Comparison of ENCODE assay signal across 36 cellular contexts in genomic region chr1:182038220-182038619, GRCh38. TPM values are rescaled to one million over a fixed set of nuclear protein-coding genes. Genes with fewer than 3 reads are reported as not detected.
"Had no signal": no experiment of that assay in that cellular context is flagged by ENCODE, and none has a peak within 500 bp of the region (broad histone marks: within the 10 kb centered on the region; RNA-seq: fewer than 3 reads in every experiment).

No MANE protein-coding gene starts in this region.

- DNase-seq: activated CD4-positive, alpha-beta memory T cell treated with anti-CD3 and anti-CD28 coated beads for 36 hours; activated CD4-positive, alpha-beta T cell treated with anti-CD3 and anti-CD28 coated beads for 1 hour; activated CD4-positive, alpha-beta T cell treated with anti-CD3 and anti-CD28 coated beads for 4 hours; activated CD4-positive, alpha-beta T cell treated with anti-CD3 and anti-CD28 coated beads, Interleukin-2, amount 50 U/mL, for 1 hour; activated CD8-positive, alpha-beta memory T cell treated with anti-CD3 and anti-CD28 coated beads, Interleukin-2, amount 10 ng/mL, durations not matched to agents 7 days and 5 days; activated CD8-positive, alpha-beta memory T cell treated with anti-CD3 and anti-CD28 coated beads, Interleukin-2, amount 50 U/mL, for 4 hours; activated CD8-positive, alpha-beta T cell treated with anti-CD3 and anti-CD28 coated beads, Interleukin-2, amount 10 ng/mL, durations not matched to agents 7 days and 5 days; activated effector memory CD4-positive, alpha-beta T cell treated with anti-CD3 and anti-CD28 coated beads, Interleukin-2, amount 50 U/mL, for 16 hours; activated naive CD4-positive, alpha-beta T cell treated with anti-CD3 and anti-CD28 coated beads for 36 hours; activated naive CD8-positive, alpha-beta T cell treated with anti-CD3 and anti-CD28 coated beads for 36 hours; activated naive CD8-positive, alpha-beta T cell treated with anti-CD3 and anti-CD28 coated beads, Interleukin-2, amount 50 U/mL, for 24 hours; activated T-cell treated with anti-CD3 and anti-CD28 coated beads, Interleukin-2, amount 50 U/mL, for 1 hour; activated T-cell treated with anti-CD3 and anti-CD28 coated beads, Interleukin-2, amount 50 U/mL, for 48 hours; adrenal gland; amygdala; aorta; body of pancreas; caudate nucleus; dorsolateral prefrontal cortex; effector memory CD4-positive, alpha-beta T cell; endodermal cell; foreskin fibroblast; head of caudate nucleus; hippocampal formation; T-helper 2 cell had no signal

- H3K9me3 Mint-ChIP-seq: activated naive CD4-positive, alpha-beta T cell treated with anti-CD3 and anti-CD28 coated beads, Interleukin-2, amount 50 U/mL, for 24 hours; activated T-helper 1 cell treated with anti-CD3 and anti-CD28 coated beads, Interleukin-12 subunit alpha, Interleukin-12 subunit beta, Interleukin-2, Interleukin-4 antibody, amounts not matched to agents 30 ng/mL and 10 ng/mL and 1 ng/mL, durations not matched to agents 14 hours and 24 hours and 36 hours had no signal

- H3K27ac ChIP-seq: adrenal gland, body of pancreas, coronary artery, dorsolateral prefrontal cortex, VCaP had no signal

- ATAC-seq: activated CD8-positive, alpha-beta memory T cell treated with anti-CD3 and anti-CD28 coated beads, Interleukin-2, amount 10 ng/mL, durations not matched to agents 7 days and 5 days; activated CD8-positive, alpha-beta T cell treated with anti-CD3 and anti-CD28 coated beads, Interleukin-2, amount 10 ng/mL, durations not matched to agents 7 days and 5 days; activated naive CD8-positive, alpha-beta T cell treated with anti-CD3 and anti-CD28 coated beads, Interleukin-2, amount 50 U/mL, for 24 hours; body of pancreas; esophagus mucosa; WTC11 had no signal

- H3K36me3 ChIP-seq: adrenal gland had no signal

- H3K4me1 Mint-ChIP-seq: activated naive CD8-positive, alpha-beta T cell treated with anti-CD3 and anti-CD28 coated beads for 36 hours; activated naive CD8-positive, alpha-beta T cell treated with anti-CD3 and anti-CD28 coated beads, Interleukin-2, amount 50 U/mL, for 24 hours had no signal

- H3K27me3 Mint-ChIP-seq: activated CD4-positive, alpha-beta memory T cell treated with anti-CD3 and anti-CD28 coated beads for 36 hours; activated CD8-positive, alpha-beta memory T cell treated with anti-CD3 and anti-CD28 coated beads, Interleukin-2, amount 10 ng/mL, durations not matched to agents 7 days and 5 days; activated naive CD4-positive, alpha-beta T cell treated with anti-CD3 and anti-CD28 coated beads, Interleukin-2, amount 50 U/mL, for 24 hours; activated naive CD8-positive, alpha-beta T cell treated with anti-CD3 and anti-CD28 coated beads, Interleukin-2, amount 50 U/mL, for 24 hours; dendritic cell treated with granulocyte-macrophage colony-stimulating factor and Interleukin-4, amounts not matched to agents 40 ng/mL and 50 ng/mL, for 4 days had no signal

- H3K27ac Mint-ChIP-seq: activated CD4-positive, alpha-beta memory T cell treated with anti-CD3 and anti-CD28 coated beads for 36 hours; activated CD8-positive, alpha-beta memory T cell treated with anti-CD3 and anti-CD28 coated beads, Interleukin-2, amount 10 ng/mL, durations not matched to agents 7 days and 5 days; activated naive CD4-positive, alpha-beta T cell treated with anti-CD3 and anti-CD28 coated beads for 36 hours; activated naive CD4-positive, alpha-beta T cell treated with anti-CD3 and anti-CD28 coated beads, Interleukin-2, amount 50 U/mL, for 24 hours; activated naive CD8-positive, alpha-beta T cell treated with anti-CD3 and anti-CD28 coated beads for 36 hours; activated naive CD8-positive, alpha-beta T cell treated with anti-CD3 and anti-CD28 coated beads, Interleukin-2, amount 50 U/mL, for 24 hours; activated T-helper 1 cell treated with anti-CD3 and anti-CD28 coated beads, Interleukin-12 subunit alpha, Interleukin-12 subunit beta, Interleukin-2, Interleukin-4 antibody, amounts not matched to agents 30 ng/mL and 10 ng/mL and 1 ng/mL, durations not matched to agents 14 hours and 24 hours and 36 hours; activated T-helper 2 cell treated with anti-CD3 and anti-CD28 coated beads, Interferon-gamma antibody, Interleukin-2, Interleukin-4, amounts not matched to agents 10 μg/mL and 5 μg/mL and 100 μg/mL, durations not matched to agents 14 hours and 24 hours and 36 hours; dendritic cell treated with granulocyte-macrophage colony-stimulating factor and Interleukin-4, amounts not matched to agents 40 ng/mL and 50 ng/mL, for 4 days; endodermal cell; WTC11 had no signal

- FAIRE-seq: frontal cortex had no signal

- H3K27me3 ChIP-seq: adrenal gland, body of pancreas, dorsolateral prefrontal cortex had no signal

- H3K4me1 ChIP-seq: adrenal gland, body of pancreas had no signal

- H3K4me3 Mint-ChIP-seq: activated CD4-positive, alpha-beta memory T cell treated with anti-CD3 and anti-CD28 coated beads for 36 hours; activated CD8-positive, alpha-beta memory T cell treated with anti-CD3 and anti-CD28 coated beads, Interleukin-2, amount 10 ng/mL, durations not matched to agents 7 days and 5 days; activated CD8-positive, alpha-beta T cell treated with anti-CD3 and anti-CD28 coated beads, Interleukin-2, amount 10 ng/mL, durations not matched to agents 7 days and 5 days; activated naive CD4-positive, alpha-beta T cell treated with anti-CD3 and anti-CD28 coated beads for 36 hours; activated naive CD4-positive, alpha-beta T cell treated with anti-CD3 and anti-CD28 coated beads, Interleukin-2, amount 50 U/mL, for 24 hours; activated naive CD8-positive, alpha-beta T cell treated with anti-CD3 and anti-CD28 coated beads for 36 hours; activated naive CD8-positive, alpha-beta T cell treated with anti-CD3 and anti-CD28 coated beads, Interleukin-2, amount 50 U/mL, for 24 hours; activated T-helper 1 cell treated with anti-CD3 and anti-CD28 coated beads, Interleukin-12 subunit alpha, Interleukin-12 subunit beta, Interleukin-2, Interleukin-4 antibody, amounts not matched to agents 30 ng/mL and 10 ng/mL and 1 ng/mL, durations not matched to agents 14 hours and 24 hours and 36 hours; dendritic cell treated with granulocyte-macrophage colony-stimulating factor and Interleukin-4, amounts not matched to agents 40 ng/mL and 50 ng/mL, for 4 days; endodermal cell; WTC11 had no signal

- H3K36me3 Mint-ChIP-seq: activated CD4-positive, alpha-beta memory T cell treated with anti-CD3 and anti-CD28 coated beads for 36 hours; activated CD8-positive, alpha-beta memory T cell treated with anti-CD3 and anti-CD28 coated beads, Interleukin-2, amount 10 ng/mL, durations not matched to agents 7 days and 5 days had no signal

- H3K4me3 ChIP-seq: adrenal gland, body of pancreas, coronary artery, dorsolateral prefrontal cortex had no signal

RNA-seq across cellular contexts. Expression of gene ZNF648, which starts 23.3 kb away (rescaled TPM):
- total RNA-seq: activated CD4-positive, alpha-beta memory T cell treated with anti-CD3 and anti-CD28 coated beads for 36 hours; activated CD8-positive, alpha-beta memory T cell treated with anti-CD3 and anti-CD28 coated beads for 36 hours; activated CD8-positive, alpha-beta memory T cell treated with anti-CD3 and anti-CD28 coated beads, Interleukin-2, amount 10 ng/mL, durations not matched to agents 7 days and 5 days; activated CD8-positive, alpha-beta T cell treated with anti-CD3 and anti-CD28 coated beads, Interleukin-2, amount 10 ng/mL, durations not matched to agents 7 days and 5 days; activated naive CD4-positive, alpha-beta T cell treated with anti-CD3 and anti-CD28 coated beads for 36 hours; activated naive CD8-positive, alpha-beta T cell treated with anti-CD3 and anti-CD28 coated beads for 36 hours; activated T-helper 1 cell treated with anti-CD3 and anti-CD28 coated beads, Interleukin-12 subunit alpha, Interleukin-12 subunit beta, Interleukin-2, Interleukin-4 antibody, amounts not matched to agents 30 ng/mL and 10 ng/mL and 1 ng/mL, durations not matched to agents 14 hours and 24 hours and 36 hours; activated T-helper 2 cell treated with anti-CD3 and anti-CD28 coated beads, Interferon-gamma antibody, Interleukin-2, Interleukin-4, amounts not matched to agents 10 μg/mL and 5 μg/mL and 100 μg/mL, durations not matched to agents 14 hours and 24 hours and 36 hours; aorta; epithelial cell of proximal tubule had no signal
- polyA plus RNA-seq: adrenal gland, aorta had no signal
